In genomic region chr17:49589556-49589885, GRCh38 we compare ENCODE assay signal across 17 cellular contexts. TPM values are rescaled to one million over a fixed set of nuclear protein-coding genes. Genes with fewer than 3 reads are reported as not detected.
"Had no signal": no experiment of that assay in that cellular context is flagged by ENCODE, and none has a peak within 500 bp of the region (broad histone marks: within the 10 kb centered on the region; RNA-seq: fewer than 3 reads in every experiment).

No MANE protein-coding gene starts in this region.

- H3K4me3 Mint-ChIP-seq: activated B cell treated with CpG ODN at 0.5 μM for 24 hours; activated CD8-positive, alpha-beta T cell treated with anti-CD3 and anti-CD28 coated beads for 36 hours; activated naive CD8-positive, alpha-beta T cell; naive B cell; T-helper 2 cell treated with Interferon-gamma antibody and Interleukin-4, amounts not matched to agents 5 μg/mL and 100 μg/mL, for 36 hours had no signal

- H3K27me3 Mint-ChIP-seq: activated B cell treated with CpG ODN at 0.5 μM for 24 hours; activated CD8-positive, alpha-beta T cell treated with anti-CD3 and anti-CD28 coated beads for 36 hours; activated naive CD8-positive, alpha-beta T cell; naive B cell had no signal

- H3K27ac ChIP-seq: brain microvascular endothelial cell, transverse colon, vagina had no signal

- H3K4me3 ChIP-seq: dorsolateral prefrontal cortex, lung, transverse colon, vagina had no signal

- H3K27ac Mint-ChIP-seq: activated B cell treated with CpG ODN at 0.5 μM for 24 hours; activated CD8-positive, alpha-beta T cell treated with anti-CD3 and anti-CD28 coated beads for 36 hours; T-helper 2 cell treated with Interferon-gamma antibody and Interleukin-4, amounts not matched to agents 5 μg/mL and 100 μg/mL, for 36 hours had no signal

- H3K4me1 Mint-ChIP-seq: activated B cell treated with CpG ODN at 0.5 μM for 24 hours had no signal

- DNase-seq: activated B cell treated with CpG ODN at 0.5 μM for 24 hours; activated CD4-positive, alpha-beta T cell treated with anti-CD3 and anti-CD28 coated beads for 48 hours; activated CD8-positive, alpha-beta T cell treated with anti-CD3 and anti-CD28 coated beads for 36 hours; activated gamma-delta T cell treated with Interleukin-2 at 50 U/mL for 16 hours; activated T-cell treated with anti-CD3 and anti-CD28 coated beads, Interleukin-2, amount 50 U/mL, for 48 hours; amniotic stem cell; brain microvascular endothelial cell; dorsolateral prefrontal cortex; left colon; naive B cell; stimulated activated CD4-positive, alpha-beta T cell treated with anti-CD3 and anti-CD28 coated beads, Interleukin-12 subunit alpha, Interleukin-12 subunit beta, amount 100 ng/mL, for 4 hours; stimulated activated CD4-positive, alpha-beta T cell treated with anti-CD3 and anti-CD28 coated beads, Interleukin-2, amount 100 ng/mL, for 24 hours; transverse colon had no signal

- ATAC-seq: activated CD8-positive, alpha-beta T cell treated with anti-CD3 and anti-CD28 coated beads for 36 hours had no signal

- H3K9me3 Mint-ChIP-seq: activated B cell treated with CpG ODN at 0.5 μM for 24 hours; activated CD8-positive, alpha-beta T cell treated with anti-CD3 and anti-CD28 coated beads for 36 hours; naive B cell; T-helper 2 cell treated with Interferon-gamma antibody and Interleukin-4, amounts not matched to agents 5 μg/mL and 100 μg/mL, for 36 hours had no signal

- H3K27me3 ChIP-seq: brain microvascular endothelial cell, dorsolateral prefrontal cortex, transverse colon, vagina had no signal

- H3K9me3 ChIP-seq: transverse colon, vagina had no signal

- H3K4me1 ChIP-seq: transverse colon had no signal

- H3K36me3 ChIP-seq: brain microvascular endothelial cell had no signal

RNA-seq across cellular contexts. Expression of gene NXPH3, which starts 13.8 kb away (rescaled TPM):
- total RNA-seq: activated B cell treated with CpG ODN at 0.5 μM for 24 hours had no signal
